In genomic region chr9:34252670-34253459, GRCh38 we compare ENCODE assay signal across 8 cellular contexts.
DNase-seq lines count a peak whose midpoint lies in the region; ATAC-seq, FAIRE-seq and TF ChIP-seq lines count a peak whose summit lies in the region.

No MANE protein-coding gene starts in this region.

- no peaks in the 10 kb centered on the region for H3K27me3 Mint-ChIP-seq in activated T-helper 17 cell treated with anti-CD3 and anti-CD28 coated beads, Interleukin-2, amount 50 U/mL, for 72 hours

- H3K4me1 Mint-ChIP-seq in activated T-helper 17 cell treated with anti-CD3 and anti-CD28 coated beads, Interleukin-2, amount 50 U/mL, for 72 hours, result no peaks in the 10 kb centered on the region

- H3K27me3 ChIP-seq in foreskin keratinocyte, result no peaks in the 10 kb centered on the region

- peak overlapping the region; percentile 42 for H3K27ac ChIP-seq in foreskin keratinocyte

- peaks cover 61% of the 10 kb centered on the region for H3K36me3 Mint-ChIP-seq in activated T-helper 17 cell treated with anti-CD3 and anti-CD28 coated beads, Interleukin-2, amount 50 U/mL, for 72 hours (ENCODE audit: low read depth)

- H3K4me3 Mint-ChIP-seq in activated T-helper 17 cell treated with anti-CD3 and anti-CD28 coated beads, Interleukin-2, amount 50 U/mL, for 72 hours, result no peak overlapping the region

- H3K27ac Mint-ChIP-seq in activated T-helper 17 cell treated with anti-CD3 and anti-CD28 coated beads, Interleukin-2, amount 50 U/mL, for 72 hours, result peak overlapping the region; percentile 73

- H3K4me1 ChIP-seq in foreskin keratinocyte, result peaks cover 28% of the 10 kb centered on the region

- no peak for FAIRE-seq in RCC 7860 (lab: Jason Lieb, UNC)

- TF ChIP-seq CTCF in foreskin keratinocyte (conservative IDR thresholded peaks at IDR 0.05) (peak; percentile 80), omental fat pad (IDR thresholded peaks at IDR 0.05) (peak in 2 of 3 donors; percentile 63 to 85)

- H3K9me3 Mint-ChIP-seq in activated T-helper 17 cell treated with anti-CD3 and anti-CD28 coated beads, Interleukin-2, amount 50 U/mL, for 72 hours, result no peaks in the 10 kb centered on the region

- ATAC-seq in HG02678 (IDR thresholded peaks at IDR 0.05; ENCODE audit: unreplicated experiment) (peak; percentile 57), foreskin keratinocyte (no peak), omental fat pad (ENCODE audit: low FRiP score) (peak; percentile 65), HG03469 (IDR thresholded peaks at IDR 0.05; ENCODE audit: unreplicated experiment) (no peak)
- peak; percentile 77 for ATAC-seq in activated T-helper 17 cell treated with anti-CD3 and anti-CD28 coated beads, Interleukin-2, amount 50 U/mL, for 72 hours (replicated peaks)

- DNase-seq in DMS153 treated with DMSO at 0.1 percent for 48 hours (lab: John Stamatoyannopoulos, UW; ENCODE audit: unreplicated experiment) (peak; percentile 54), RCC 7860 (ENCODE audit: low spot score) (peak; percentile 41), foreskin keratinocyte (peak in 1 of 2 donors; percentile 32), omental fat pad (ENCODE audit: low spot score) (peak; percentile 76), superior temporal gyrus (ENCODE audit: extremely low spot score) (peak; percentile 83)

Comparison
In these comparisons a context has a peak if more than half of its experiments do, and no peak if none do; other contexts are left out.
1. ATAC-seq: peak in HG02678 (single experiment), activated T-helper 17 cell treated with anti-CD3 and anti-CD28 coated beads, Interleukin-2, amount 50 U/mL, for 72 hours (single experiment) and omental fat pad (single experiment); none in foreskin keratinocyte (single experiment) and HG03469 (single experiment).